Comparison of ENCODE assay signal across 8 cellular contexts in the genomic region with DNA sequence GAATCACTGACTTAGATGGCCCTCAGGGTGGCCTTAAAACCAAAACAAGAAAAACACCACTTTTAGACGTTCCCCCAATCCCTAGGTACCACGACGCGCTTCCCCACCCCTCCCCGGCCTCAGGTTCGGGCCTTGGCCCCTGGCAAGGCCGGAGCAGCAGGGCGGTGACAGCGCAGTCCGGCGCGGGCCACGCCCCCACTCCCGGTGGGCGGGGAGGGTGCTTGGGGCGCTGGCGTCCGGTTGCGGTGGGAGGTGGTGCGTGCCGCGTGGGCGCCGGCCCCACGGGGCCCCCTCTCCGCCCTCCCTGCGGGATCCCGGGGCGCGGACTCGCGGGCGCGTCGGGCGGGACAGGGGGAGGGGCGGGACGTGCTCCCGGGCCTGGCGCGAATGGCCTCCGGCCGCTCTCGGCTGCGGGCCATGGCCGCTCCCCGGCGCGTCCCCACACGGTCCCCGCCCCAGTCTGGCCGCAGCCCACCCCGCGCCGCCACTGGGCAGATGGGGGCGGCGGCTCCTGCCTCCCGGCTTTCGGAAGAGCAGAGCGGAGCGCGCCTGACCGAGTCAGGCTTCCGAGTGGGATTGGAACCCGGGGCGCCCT. TPM values are rescaled to one million over a fixed set of nuclear protein-coding genes. Genes with fewer than 3 reads are reported as not detected.
DNase-seq lines count a peak whose midpoint lies in the region; TF ChIP-seq lines count a peak whose summit lies in the region.

No MANE protein-coding gene starts in this region.

- H3K4me1 ChIP-seq in GM23248 (ENCODE audit: insufficient read depth), result peaks cover 20% of the 10 kb centered on the region
- no peaks in the 10 kb centered on the region for H3K4me1 ChIP-seq in prostate gland (replicated peaks)

- H3K9ac ChIP-seq in GM23248, result peak overlapping the region; percentile 69
- H3K9ac ChIP-seq in SK-N-MC (ENCODE audit: insufficient read length), result no peak overlapping the region

- H3K36me3 ChIP-seq in BJ (ENCODE audit: control insufficient read depth, insufficient read depth, low read length), result no peaks in the 10 kb centered on the region
- H3K36me3 ChIP-seq in GM23248 (ENCODE audit: low read depth), result no peaks in the 10 kb centered on the region
- H3K36me3 ChIP-seq in SK-N-MC (ENCODE audit: insufficient read depth, low read length), result no peaks in the 10 kb centered on the region
- H3K36me3 ChIP-seq in prostate gland, result no peaks in the 10 kb centered on the region

- in situ Hi-C loops in GM23248 (cut with MboI), result no loop called here

- TF ChIP-seq CTCF in BJ (IDR thresholded peaks at IDR 0.05; ENCODE audit: insufficient read depth, low read depth, low read length) (no peak), prostate gland (IDR thresholded peaks at IDR 0.05) (no peak)

- H3K79me2 ChIP-seq in GM23248 (ENCODE audit: insufficient read depth), result no peaks in the 10 kb centered on the region

- H3K4me3 ChIP-seq in BJ (ENCODE audit: low read depth, low read length) (peak overlapping the region; percentile 49), GM23248 (peak overlapping the region; percentile 66), SK-N-MC (peak overlapping the region; percentile 73), prostate gland (peak overlapping the region; percentile 46 to 50)

- H3K27ac ChIP-seq in GM23248 (no peak overlapping the region), SK-N-MC (no peak overlapping the region), prostate gland (peak overlapping the region; percentile 60 to 78)

- no peaks in the 10 kb centered on the region for H4K20me1 ChIP-seq in GM23248 (ENCODE audit: insufficient read depth)

- POLR2A ChIA-PET in BJ (lab: Charles Lee), result no interaction called here

- H3K4me2 ChIP-seq in GM23248 (ENCODE audit: unreplicated experiment), result peak overlapping the region; percentile 74

- H3K27me3 ChIP-seq in BJ (ENCODE audit: control insufficient read depth, insufficient read depth, low read length) (0 out of 2 replicates have a peak, but pooled peaks cover 1% of the 10 kb centered on the region), GM23248 (replicated peaks; ENCODE audit: insufficient read depth) (no peaks in the 10 kb centered on the region), prostate gland (replicated peaks; ENCODE audit: insufficient read depth) (no peaks in the 10 kb centered on the region)

- CTCF ChIA-PET in BJ (lab: Yijun Ruan, JAX), result no interaction called here

- H3K9me3 ChIP-seq in GM23248 (ENCODE audit: low read depth) (no peaks in the 10 kb centered on the region), SK-N-MC (ENCODE audit: low read depth, low read length) (no peaks in the 10 kb centered on the region), prostate gland (no peaks in the 10 kb centered on the region)

- no peaks in the 10 kb centered on the region for H3K9me2 ChIP-seq in GM23248 (ENCODE audit: insufficient read depth)

- DNase-seq in BJ (ENCODE audit: low read depth) (no peak), GM23248 (no peak), SK-N-MC (ENCODE audit: low read depth, low spot score) (no peak), globus pallidus (ENCODE audit: low spot score) (peak; percentile 24), prostate gland (ENCODE audit: low spot score) (no peak), NCI-H524 treated with DMSO at 0.1 percent for 48 hours (lab: John Stamatoyannopoulos, UW) (no peak), NCI-H69 (lab: John Stamatoyannopoulos, UW) (no peak), OCI-M1 (lab: John Stamatoyannopoulos, UW) (no peak)

- intact Hi-C loops in prostate gland (cut with DNase I), result no loop called here

- TF ChIP-seq POLR2A in prostate gland (IDR thresholded peaks at IDR 0.05), result no peak

- 9 to 10% methylated on average over 16 to 37 of the region's 66 CpGs for WGBS in GM23248 (ENCODE audit: low coverage in 1 of 2, low lambda C conversion rate in 2 of 2, missing lambda C conversion rate in 2 of 2), 2 experiments
- 3% methylated on average over 40 of the region's 66 CpGs for WGBS in prostate gland

- H2AFZ ChIP-seq in GM23248, result peak overlapping the region; percentile 85

- H3F3A ChIP-seq in GM23248 (ENCODE audit: insufficient read depth), result peaks cover 16% of the 10 kb centered on the region

RNA-seq across cellular contexts. Expression of gene PPP1R3G, which starts 0.9 kb away (rescaled TPM):
- polyA plus RNA-seq in BJ (2011; rRNA removed) (0.39 and 0.50 TPM in 2 replicates), GM23248 (2016; fragmentation: Nextera tagmentation; extraction: Ambion mirVana) (0.84 and 0.85 TPM in 2 replicates)
- polyA minus RNA-seq in BJ (2011; rRNA and poly(A)+ RNA removed), result 0.21 and 0.28 TPM in 2 replicates
- 1.5 and 2.6 TPM in 2 replicates for total RNA-seq in GM23248 (2014; rRNA removed; shearing (Covaris generic))
- total RNA-seq in prostate gland, result 1 to 10 TPM; 1.5 to 1.7 TPM

Comparison
In these comparisons a context has a peak if more than half of its experiments do, and no peak if none do; other contexts are left out.
1. H3K27ac ChIP-seq: peak in prostate gland (2 of 2); none in GM23248 (single experiment) and SK-N-MC (single experiment).
2. Peak in every context shown above with its lines, with median percentiles within 50 percentile points of each other: H3K4me3 ChIP-seq.